In genomic region chr1:210335001-210335400, GRCh38 we compare ENCODE assay signal across 10 cellular contexts.
"Had no signal": no experiment of that assay in that cellular context is flagged by ENCODE, and none has a peak within 500 bp of the region (broad histone marks: within the 10 kb centered on the region; RNA-seq: fewer than 3 reads in every experiment).

No MANE protein-coding gene starts in this region.

- DNase-seq: H9, HCEC 1CT, HFFc6, KBM-7 had no signal

- H3K4me1 Mint-ChIP-seq: GM23338 had no signal

- H3K27me3 Mint-ChIP-seq: IgD-negative memory B cell had no signal

- H3K9me3 Mint-ChIP-seq: GM23338, HFFc6, IgD-negative memory B cell had no signal

- ATAC-seq: GM23338, HepG2 had no signal

- FAIRE-seq: H1, H54, HepG2 had no signal

- H3K27ac ChIP-seq: HL-60 had no signal

- H3K4me3 Mint-ChIP-seq: GM23338, H9, HFFc6, IgD-negative memory B cell had no signal

- H3K27ac Mint-ChIP-seq: GM23338, H9, HFFc6, IgD-negative memory B cell had no signal

- H3K4me3 ChIP-seq: GM23338 had no signal
